Comparison of ENCODE assay signal across 23 cellular contexts in genomic region chr1:75430526-75430925, GRCh38.
DNase-seq lines count a peak whose midpoint lies in the region; ATAC-seq, FAIRE-seq and TF ChIP-seq lines count a peak whose summit lies in the region.
"Had no signal": no experiment of that assay in that cellular context is flagged by ENCODE, and none has a peak within 500 bp of the region (broad histone marks: within the 10 kb centered on the region; RNA-seq: fewer than 3 reads in every experiment).

No MANE protein-coding gene starts in this region.

- peak overlapping the region; percentile 12 for H3K27ac Mint-ChIP-seq in GM23338
- H3K27ac Mint-ChIP-seq: CD4-positive, CD25-positive, alpha-beta regulatory T cell had no signal

- no peaks in the 10 kb centered on the region for H3K4me1 ChIP-seq in GM23338 (ENCODE audit: insufficient read depth)
- H3K4me1 ChIP-seq: SJCRH30 had no signal

- no peaks in the 10 kb centered on the region for H3K36me3 Mint-ChIP-seq in GM23338 (ENCODE audit: low read depth)
- H3K36me3 Mint-ChIP-seq: CD4-positive, CD25-positive, alpha-beta regulatory T cell had no signal

- H3K4me3 ChIP-seq in GM23338, result no peak overlapping the region
- no peak overlapping the region for H3K4me3 ChIP-seq in bronchial epithelial cell (ENCODE audit: low read depth, low read length)
- H3K4me3 ChIP-seq in fibroblast of the aortic adventitia (ENCODE audit: low read depth, low read length), result no peak overlapping the region
- H3K4me3 ChIP-seq: PC-9, SJCRH30 had no signal

- no peaks in the 10 kb centered on the region for H3K27me3 ChIP-seq in GM23338 (ENCODE audit: insufficient read depth)
- no peaks in the 10 kb centered on the region for H3K27me3 ChIP-seq in bronchial epithelial cell (ENCODE audit: control insufficient read depth, insufficient read depth, low read length)

- no peaks in the 10 kb centered on the region for H3K4me1 Mint-ChIP-seq in GM23338

- no peak overlapping the region for H3K4me3 Mint-ChIP-seq in GM23338
- H3K4me3 Mint-ChIP-seq: CD4-positive, CD25-positive, alpha-beta regulatory T cell had no signal

- H3K9me3 Mint-ChIP-seq in GM23338, result no peaks in the 10 kb centered on the region

- no peak for FAIRE-seq in bronchial epithelial cell (lab: Jason Lieb, UNC)
- FAIRE-seq: GM12892, H54 had no signal

- H4K20me1 ChIP-seq in GM23338 (replicated peaks; ENCODE audit: insufficient read depth), result no peaks in the 10 kb centered on the region

- no peak for DNase-seq in GM23338 (ENCODE audit: low spot score)
- DNase-seq in NCI-H226, result peak; percentile 66
- peak; percentile 6 for DNase-seq in bronchial epithelial cell (ENCODE audit: low read depth)
- DNase-seq in fibroblast of the aortic adventitia (ENCODE audit: low read depth), result peak; percentile 15
- DNase-seq in T-helper 2 cell, result no peak
- DNase-seq: CD4-positive, CD25-positive, alpha-beta regulatory T cell; DMS153; DND-41; IMR-90; KG1; MM.1S; NCI-H1048; NCI-H1417; NCI-H1694; NCI-H2029 treated with DMSO at 0.1 percent for 48 hours; NCI-H526 treated with DMSO at 0.1 percent for 48 hours; PC-9; SJCRH30 had no signal

- H2AFZ ChIP-seq in GM23338, result no peak overlapping the region
- H2AFZ ChIP-seq: PC-9 had no signal

- H3K27me3 Mint-ChIP-seq in GM23338 (ENCODE audit: insufficient read depth, low read depth, poor library complexity), result peaks cover 3% of the 10 kb centered on the region
- H3K27me3 Mint-ChIP-seq: CD4-positive, CD25-positive, alpha-beta regulatory T cell had no signal

- TF ChIP-seq CTCF in GM23338 (conservative IDR thresholded peaks at IDR 0.05; ENCODE audit: low read depth in 2 of 2) (no peak), bronchial epithelial cell (IDR thresholded peaks at IDR 0.05; ENCODE audit: insufficient read depth, low read length, severe bottlenecking) (no peak), fibroblast of the aortic adventitia (IDR thresholded peaks at IDR 0.05; ENCODE audit: insufficient read depth, low read length) (no peak)

- H3K27ac ChIP-seq in GM23338 (ENCODE audit: low read depth), result no peak overlapping the region
- H3K27ac ChIP-seq: PC-9, SJCRH30 had no signal

- H3K4me2 ChIP-seq in GM23338, result no peak overlapping the region
- H3K4me2 ChIP-seq: PC-9 had no signal

- H3K9me2 ChIP-seq in GM23338 (ENCODE audit: insufficient read depth), result peaks cover 10% of the 10 kb centered on the region; the same call in 1 of the 2 replicates

- no peaks in the 10 kb centered on the region for H3F3A ChIP-seq in GM23338 (replicated peaks; ENCODE audit: low read depth)

- ATAC-seq in GM23338 (no peak), HG03565 (IDR thresholded peaks at IDR 0.05; ENCODE audit: unreplicated experiment) (no peak), HG03432 (IDR thresholded peaks at IDR 0.05; ENCODE audit: unreplicated experiment) (no peak)
- ATAC-seq: Right ventricle myocardium inferior had no signal

- H3K36me3 ChIP-seq in GM23338 (ENCODE audit: insufficient read depth), result no peaks in the 10 kb centered on the region
- no peaks in the 10 kb centered on the region for H3K36me3 ChIP-seq in bronchial epithelial cell (ENCODE audit: control insufficient read depth, insufficient read depth, low read length)
- H3K36me3 ChIP-seq: SJCRH30 had no signal

- H3K79me2 ChIP-seq in GM23338 (replicated peaks; ENCODE audit: insufficient read depth), result no peaks in the 10 kb centered on the region

TF ChIP-seq in GM23338, 12 proteins besides CTCF, POLR2A, EP300 and RAD21 (continues in another document):
- TF ChIP-seq JUNB (IDR thresholded peaks at IDR 0.05; ENCODE audit: unreplicated experiment), result no peak
- no peak for TF ChIP-seq CREB1 (CRISPR knock-in tag; IDR thresholded peaks at IDR 0.05; ENCODE audit: low read depth)
- TF ChIP-seq EZH2phosphoT487 (IDR thresholded peaks at IDR 0.05; ENCODE audit: unreplicated experiment), result no peak
- TF ChIP-seq ZNF462 (CRISPR knock-in tag; IDR thresholded peaks at IDR 0.05), result no peak
- no peak for TF ChIP-seq ZNF331 (CRISPR knock-in tag; IDR thresholded peaks at IDR 0.05; ENCODE audit: low read depth)
- no peak for TF ChIP-seq POLR2AphosphoS5 (IDR thresholded peaks at IDR 0.05; ENCODE audit: low read depth)
- no peak for TF ChIP-seq NANOG (IDR thresholded peaks at IDR 0.05; ENCODE audit: borderline replicate concordance)
- no peak for TF ChIP-seq REST (IDR thresholded peaks at IDR 0.05; ENCODE audit: unreplicated experiment)
- TF ChIP-seq STAT1 (IDR thresholded peaks at IDR 0.05; ENCODE audit: unreplicated experiment), result no peak
- TF ChIP-seq ZNF114 (CRISPR knock-in tag; IDR thresholded peaks at IDR 0.05), result no peak

Comparison
In these comparisons a context has a peak if more than half of its experiments do, and no peak if none do; other contexts are left out.
1. DNase-seq: peak in NCI-H226 (single experiment), bronchial epithelial cell (single experiment) and fibroblast of the aortic adventitia (single experiment); none in GM23338 (single experiment) and T-helper 2 cell (0 of 5).